19 cellular contexts compared by ENCODE assay signal in genomic region chr4:149690726-149691125, GRCh38.
DNase-seq lines count a peak whose midpoint lies in the region; ATAC-seq and TF ChIP-seq lines count a peak whose summit lies in the region.
"Had no signal": no experiment of that assay in that cellular context is flagged by ENCODE, and none has a peak within 500 bp of the region (broad histone marks: within the 10 kb centered on the region; RNA-seq: fewer than 3 reads in every experiment).

No MANE protein-coding gene starts in this region.

- H3K9me3 ChIP-seq in osteoblast (ENCODE audit: low read depth, low read length), result no peaks in the 10 kb centered on the region
- H3K9me3 ChIP-seq: BLaER1, neutrophil had no signal

- H3K4me1 Mint-ChIP-seq in endothelial cell (ENCODE audit: unreplicated experiment), result no peaks in the 10 kb centered on the region
- no peaks in the 10 kb centered on the region for H3K4me1 Mint-ChIP-seq in activated T-helper 2 cell treated with anti-CD3 and anti-CD28 coated beads, Interferon-gamma antibody, Interleukin-2, Interleukin-4, amounts not matched to agents 10 μg/mL and 5 μg/mL and 100 μg/mL, durations not matched to agents 14 hours and 24 hours and 36 hours (ENCODE audit: low read depth)
- H3K4me1 Mint-ChIP-seq: brain; stimulated activated naive B cell treated with anti-CD40 and anti-IgM and Interleukin-4, amounts not matched to agents 10 μg/mL and 1 μg/mL and 100 μg/mL, for 72 hours had no signal

- H3K79me2 ChIP-seq in osteoblast (ENCODE audit: insufficient read depth, low read length), result no peaks in the 10 kb centered on the region

- no peaks in the 10 kb centered on the region for H3K27me3 ChIP-seq in osteoblast (ENCODE audit: insufficient read depth, low read length)
- H3K27me3 ChIP-seq: BLaER1, neutrophil, tibial artery had no signal

- no peaks in the 10 kb centered on the region for H3K4me1 ChIP-seq in osteoblast (ENCODE audit: insufficient read depth, low read length)
- H3K4me1 ChIP-seq: BLaER1, tibial artery had no signal

- no peak overlapping the region for H3K4me3 Mint-ChIP-seq in endothelial cell (ENCODE audit: unreplicated experiment)
- H3K4me3 Mint-ChIP-seq in activated T-helper 2 cell treated with anti-CD3 and anti-CD28 coated beads, Interferon-gamma antibody, Interleukin-2, Interleukin-4, amounts not matched to agents 10 μg/mL and 5 μg/mL and 100 μg/mL, durations not matched to agents 14 hours and 24 hours and 36 hours (ENCODE audit: low read depth), result no peak overlapping the region
- H3K4me3 Mint-ChIP-seq: brain; stimulated activated naive B cell treated with anti-CD40 and anti-IgM and Interleukin-4, amounts not matched to agents 10 μg/mL and 1 μg/mL and 100 μg/mL, for 72 hours had no signal

- no peak overlapping the region for H3K27ac Mint-ChIP-seq in endothelial cell (ENCODE audit: unreplicated experiment)
- H3K27ac Mint-ChIP-seq in activated T-helper 2 cell treated with anti-CD3 and anti-CD28 coated beads, Interferon-gamma antibody, Interleukin-2, Interleukin-4, amounts not matched to agents 10 μg/mL and 5 μg/mL and 100 μg/mL, durations not matched to agents 14 hours and 24 hours and 36 hours, result no peak overlapping the region
- H3K27ac Mint-ChIP-seq: brain; stimulated activated naive B cell treated with anti-CD40 and anti-IgM and Interleukin-4, amounts not matched to agents 10 μg/mL and 1 μg/mL and 100 μg/mL, for 72 hours had no signal

- DNase-seq in NCI-H69 (lab: John Stamatoyannopoulos, UW) (peak; percentile 1), endothelial cell (ENCODE audit: low spot score) (no peak), osteoblast (ENCODE audit: insufficient read length, low spot score, missing footprints) (no peak), NCI-H1436 (lab: John Stamatoyannopoulos, UW) (no peak), left cardiac atrium (no peak)
- no peak for DNase-seq in activated T-helper 2 cell treated with anti-CD3 and anti-CD28 coated beads, Interferon-gamma antibody, Interleukin-2, Interleukin-4, amounts not matched to agents 10 μg/mL and 5 μg/mL and 100 μg/mL, durations not matched to agents 14 hours and 24 hours and 36 hours (ENCODE audit: low spot score)
- DNase-seq: activated CD4-positive, alpha-beta T cell treated with anti-CD3 and anti-CD28 coated beads, Interleukin-2, amount 50 U/mL, for 48 hours; activated naive CD4-positive, alpha-beta T cell treated with anti-CD3 and anti-CD28 coated beads, Interleukin-2, amount 50 U/mL, for 16 hours; left colon; NCI-H2081; NCI-H526; right cardiac atrium; stimulated activated CD4-positive, alpha-beta T cell treated with anti-CD3 and anti-CD28 coated beads, Interleukin-15, amount 100 ng/mL, for 24 hours; stimulated activated naive B cell treated with anti-CD40 and anti-IgM and Interleukin-4, amounts not matched to agents 10 μg/mL and 1 μg/mL and 100 μg/mL, for 72 hours; tibial artery had no signal

- intact Hi-C loops in left cardiac atrium (cut with DNase I), result no loop called here
- intact Hi-C loops in activated T-helper 2 cell treated with anti-CD3 and anti-CD28 coated beads, Interferon-gamma antibody, Interleukin-2, Interleukin-4, amounts not matched to agents 10 μg/mL and 5 μg/mL and 100 μg/mL, durations not matched to agents 14 hours and 24 hours and 36 hours (cut with micrococcal nuclease), result no loop called here

- H3K36me3 ChIP-seq in osteoblast (ENCODE audit: insufficient read depth, low read length), result no peaks in the 10 kb centered on the region
- H3K36me3 ChIP-seq: BLaER1, neutrophil, tibial artery had no signal

- TF ChIP-seq CTCF in GM12874 (IDR thresholded peaks at IDR 0.05; ENCODE audit: insufficient read depth, low read depth, low read length) (0 out of 2 replicates have a peak, but pooled peaks have one; percentile 10), endothelial cell (IDR thresholded peaks at IDR 0.05; ENCODE audit: unreplicated experiment) (peak; percentile 31), osteoblast (IDR thresholded peaks at IDR 0.05; ENCODE audit: extremely low read depth, low read depth, low read length) (peak; percentile 12)

- no peak overlapping the region for H2AFZ ChIP-seq in osteoblast (ENCODE audit: low read length)

- H3K9me3 Mint-ChIP-seq in endothelial cell (ENCODE audit: unreplicated experiment), result no peaks in the 10 kb centered on the region
- H3K9me3 Mint-ChIP-seq in activated T-helper 2 cell treated with anti-CD3 and anti-CD28 coated beads, Interferon-gamma antibody, Interleukin-2, Interleukin-4, amounts not matched to agents 10 μg/mL and 5 μg/mL and 100 μg/mL, durations not matched to agents 14 hours and 24 hours and 36 hours, result peaks cover 6% of the 10 kb centered on the region

- ATAC-seq in left cardiac atrium, result no peak
- ATAC-seq: right cardiac atrium; stimulated activated naive B cell treated with anti-CD40 and anti-IgM and Interleukin-4, amounts not matched to agents 10 μg/mL and 1 μg/mL and 100 μg/mL, for 72 hours had no signal

- H4K20me1 ChIP-seq in osteoblast (ENCODE audit: insufficient read depth, low read length), result no peaks in the 10 kb centered on the region
- H4K20me1 ChIP-seq: BLaER1 had no signal

- no peaks in the 10 kb centered on the region for H3K36me3 Mint-ChIP-seq in endothelial cell (ENCODE audit: low read depth, unreplicated experiment)
- H3K36me3 Mint-ChIP-seq in activated T-helper 2 cell treated with anti-CD3 and anti-CD28 coated beads, Interferon-gamma antibody, Interleukin-2, Interleukin-4, amounts not matched to agents 10 μg/mL and 5 μg/mL and 100 μg/mL, durations not matched to agents 14 hours and 24 hours and 36 hours (ENCODE audit: low read depth), result no peaks in the 10 kb centered on the region
- H3K36me3 Mint-ChIP-seq: brain; stimulated activated naive B cell treated with anti-CD40 and anti-IgM and Interleukin-4, amounts not matched to agents 10 μg/mL and 1 μg/mL and 100 μg/mL, for 72 hours had no signal

- no peak overlapping the region for H3K4me2 ChIP-seq in osteoblast (ENCODE audit: insufficient read depth, low read length)
- H3K4me2 ChIP-seq: BLaER1 had no signal

- H3K27me3 Mint-ChIP-seq in endothelial cell (ENCODE audit: unreplicated experiment), result peaks cover 1% of the 10 kb centered on the region
- no peaks in the 10 kb centered on the region for H3K27me3 Mint-ChIP-seq in activated T-helper 2 cell treated with anti-CD3 and anti-CD28 coated beads, Interferon-gamma antibody, Interleukin-2, Interleukin-4, amounts not matched to agents 10 μg/mL and 5 μg/mL and 100 μg/mL, durations not matched to agents 14 hours and 24 hours and 36 hours (ENCODE audit: low read depth)
- H3K27me3 Mint-ChIP-seq: stimulated activated naive B cell treated with anti-CD40 and anti-IgM and Interleukin-4, amounts not matched to agents 10 μg/mL and 1 μg/mL and 100 μg/mL, for 72 hours had no signal

- H3K27ac ChIP-seq in osteoblast (ENCODE audit: low read depth, low read length), result no peak overlapping the region
- H3K27ac ChIP-seq: BLaER1, neutrophil, tibial artery had no signal

- no peak overlapping the region for H3K4me3 ChIP-seq in osteoblast (ENCODE audit: insufficient read depth, low read length)
- H3K4me3 ChIP-seq: BLaER1, tibial artery had no signal
